ENCODE assay signal across 31 cellular contexts in the genomic region with DNA sequence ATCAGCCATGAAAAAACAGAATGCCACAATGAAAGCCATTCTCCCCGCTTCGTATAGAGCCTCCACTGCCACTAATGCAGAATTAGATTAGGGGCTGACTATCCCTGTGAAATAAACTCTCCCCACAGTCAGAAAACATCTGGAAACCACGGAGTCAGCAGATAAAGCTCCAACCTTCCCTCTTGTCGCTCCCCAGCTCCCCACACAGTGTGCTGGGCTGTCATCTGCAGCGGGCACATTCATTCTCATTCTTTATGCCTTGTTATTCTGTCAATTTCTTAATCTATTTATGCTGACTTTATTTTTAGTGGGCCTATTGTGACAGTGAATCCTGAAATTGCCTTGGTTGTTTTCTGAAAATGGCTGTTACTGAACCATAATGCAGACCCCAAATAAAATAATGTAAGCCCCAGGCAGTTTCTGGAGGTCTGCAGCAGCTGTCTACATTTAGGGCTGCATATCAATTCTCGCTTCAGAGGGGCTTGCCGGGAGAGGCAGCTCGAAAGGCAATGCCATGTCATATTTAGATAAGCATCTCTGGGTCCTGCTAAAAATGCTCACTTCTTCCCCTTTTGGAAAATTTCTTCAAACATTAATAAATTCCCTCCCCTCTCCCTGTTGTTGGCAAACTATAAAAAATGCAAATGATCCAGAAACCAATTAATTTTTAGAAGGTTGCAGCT.
"Had no signal": no experiment of that assay in that cellular context is flagged by ENCODE, and none has a peak within 500 bp of the region (broad histone marks: within the 10 kb centered on the region; RNA-seq: fewer than 3 reads in every experiment).

No MANE protein-coding gene starts in this region.

- H3K9me3 ChIP-seq: ascending aorta had no signal

- H3K27me3 Mint-ChIP-seq: activated T-cell treated with anti-CD3 and anti-CD28 coated beads, Interleukin-2, amount 50 U/mL, for 24 hours had no signal

- ATAC-seq: activated naive CD4-positive, alpha-beta T cell treated with anti-CD3 and anti-CD28 coated beads, Interleukin-2, amount 50 U/mL, for 72 hours; activated T-cell treated with anti-CD3 and anti-CD28 coated beads, Interleukin-2, amount 50 U/mL, for 72 hours; esophagus mucosa; T-helper 17 cell; WTC11 had no signal

- H3K27ac Mint-ChIP-seq: activated CD4-positive, alpha-beta memory T cell treated with anti-CD3 and anti-CD28 coated beads, Interleukin-2, amount 10 ng/mL, durations not matched to agents 7 days and 5 days; activated CD4-positive, alpha-beta T cell treated with anti-CD3 and anti-CD28 coated beads, Interleukin-2, amount 10 ng/mL, durations not matched to agents 7 days and 5 days; activated naive CD4-positive, alpha-beta T cell treated with anti-CD3 and anti-CD28 coated beads, Interleukin-2, amount 10 ng/mL, durations not matched to agents 7 days and 5 days; activated naive CD4-positive, alpha-beta T cell treated with anti-CD3 and anti-CD28 coated beads, Interleukin-2, amount 50 U/mL, for 72 hours; activated naive CD8-positive, alpha-beta T cell treated with anti-CD3 and anti-CD28 coated beads, Interleukin-2, amount 10 ng/mL, durations not matched to agents 7 days and 5 days; activated T-cell treated with anti-CD3 and anti-CD28 coated beads, Interleukin-2, amount 50 U/mL, for 24 hours; activated T-cell treated with anti-CD3 and anti-CD28 coated beads, Interleukin-2, amount 50 U/mL, for 72 hours; dendritic cell treated with granulocyte-macrophage colony-stimulating factor and Interleukin-4, amounts not matched to agents 40 ng/mL and 50 ng/mL, for 4 days; endodermal cell; T-helper 17 cell; T-helper 2 cell treated with Interferon-gamma antibody and Interleukin-4, amounts not matched to agents 5 μg/mL and 100 μg/mL, for 36 hours; WTC11 had no signal

- H3K4me3 ChIP-seq: ascending aorta, coronary artery, dorsolateral prefrontal cortex had no signal

- H3K4me3 Mint-ChIP-seq: activated CD4-positive, alpha-beta memory T cell treated with anti-CD3 and anti-CD28 coated beads, Interleukin-2, amount 10 ng/mL, durations not matched to agents 7 days and 5 days; activated CD4-positive, alpha-beta T cell treated with anti-CD3 and anti-CD28 coated beads, Interleukin-2, amount 10 ng/mL, durations not matched to agents 7 days and 5 days; activated naive CD4-positive, alpha-beta T cell treated with anti-CD3 and anti-CD28 coated beads, Interleukin-2, amount 10 ng/mL, durations not matched to agents 7 days and 5 days; activated naive CD8-positive, alpha-beta T cell treated with anti-CD3 and anti-CD28 coated beads, Interleukin-2, amount 10 ng/mL, durations not matched to agents 7 days and 5 days; activated T-cell treated with anti-CD3 and anti-CD28 coated beads, Interleukin-2, amount 50 U/mL, for 24 hours; activated T-cell treated with anti-CD3 and anti-CD28 coated beads, Interleukin-2, amount 50 U/mL, for 72 hours; central memory CD8-positive, alpha-beta T cell; dendritic cell treated with granulocyte-macrophage colony-stimulating factor and Interleukin-4, amounts not matched to agents 40 ng/mL and 50 ng/mL, for 4 days; endodermal cell; T-helper 17 cell; T-helper 2 cell treated with Interferon-gamma antibody and Interleukin-4, amounts not matched to agents 5 μg/mL and 100 μg/mL, for 36 hours; WTC11 had no signal

- H3K4me1 Mint-ChIP-seq: activated CD4-positive, alpha-beta T cell treated with anti-CD3 and anti-CD28 coated beads, Interleukin-2, amount 10 ng/mL, durations not matched to agents 7 days and 5 days; activated naive CD4-positive, alpha-beta T cell treated with anti-CD3 and anti-CD28 coated beads, Interleukin-2, amount 10 ng/mL, durations not matched to agents 7 days and 5 days; WTC11 had no signal

- H3K36me3 Mint-ChIP-seq: activated naive CD4-positive, alpha-beta T cell treated with anti-CD3 and anti-CD28 coated beads, Interleukin-2, amount 10 ng/mL, durations not matched to agents 7 days and 5 days; activated naive CD8-positive, alpha-beta T cell treated with anti-CD3 and anti-CD28 coated beads, Interleukin-2, amount 10 ng/mL, durations not matched to agents 7 days and 5 days had no signal

- H3K9me3 Mint-ChIP-seq: central memory CD8-positive, alpha-beta T cell had no signal

- DNase-seq: activated CD4-positive, alpha-beta memory T cell treated with anti-CD3 and anti-CD28 coated beads, Interleukin-2, amount 10 ng/mL, durations not matched to agents 7 days and 5 days; activated CD4-positive, alpha-beta T cell treated with anti-CD3 and anti-CD28 coated beads for 1 hour; activated CD4-positive, alpha-beta T cell treated with anti-CD3 and anti-CD28 coated beads for 4 hours; activated CD4-positive, alpha-beta T cell treated with anti-CD3 and anti-CD28 coated beads, Interleukin-2, amount 10 ng/mL, durations not matched to agents 7 days and 5 days; activated CD4-positive, alpha-beta T cell treated with anti-CD3 and anti-CD28 coated beads, Interleukin-2, amount 50 U/mL, for 4 hours; activated CD8-positive, alpha-beta memory T cell treated with anti-CD3 and anti-CD28 coated beads, Interleukin-2, amount 50 U/mL, for 48 hours; activated gamma-delta T cell; activated naive CD4-positive, alpha-beta T cell; activated naive CD4-positive, alpha-beta T cell treated with anti-CD3 and anti-CD28 coated beads, Interleukin-2, amount 10 ng/mL, durations not matched to agents 7 days and 5 days; activated naive CD8-positive, alpha-beta T cell treated with anti-CD3 and anti-CD28 coated beads, Interleukin-2, amount 10 ng/mL, durations not matched to agents 7 days and 5 days; activated T-cell treated with anti-CD3 and anti-CD28 coated beads for 4 hours; activated T-cell treated with anti-CD3 and anti-CD28 coated beads, Interleukin-2, amount 50 U/mL, for 24 hours; activated T-cell treated with anti-CD3 and anti-CD28 coated beads, Interleukin-2, amount 50 U/mL, for 72 hours; brain microvascular endothelial cell; dorsolateral prefrontal cortex; effector memory CD4-positive, alpha-beta T cell; endodermal cell; foreskin fibroblast; head of caudate nucleus; T-helper 1 cell; T-helper 17 cell; T1000 had no signal

- H3K27me3 ChIP-seq: ascending aorta, dorsolateral prefrontal cortex had no signal

- H3K27ac ChIP-seq: ascending aorta, brain microvascular endothelial cell, coronary artery, dorsolateral prefrontal cortex, VCaP had no signal

- H3K36me3 ChIP-seq: ascending aorta, brain microvascular endothelial cell had no signal
